In the genomic region with DNA sequence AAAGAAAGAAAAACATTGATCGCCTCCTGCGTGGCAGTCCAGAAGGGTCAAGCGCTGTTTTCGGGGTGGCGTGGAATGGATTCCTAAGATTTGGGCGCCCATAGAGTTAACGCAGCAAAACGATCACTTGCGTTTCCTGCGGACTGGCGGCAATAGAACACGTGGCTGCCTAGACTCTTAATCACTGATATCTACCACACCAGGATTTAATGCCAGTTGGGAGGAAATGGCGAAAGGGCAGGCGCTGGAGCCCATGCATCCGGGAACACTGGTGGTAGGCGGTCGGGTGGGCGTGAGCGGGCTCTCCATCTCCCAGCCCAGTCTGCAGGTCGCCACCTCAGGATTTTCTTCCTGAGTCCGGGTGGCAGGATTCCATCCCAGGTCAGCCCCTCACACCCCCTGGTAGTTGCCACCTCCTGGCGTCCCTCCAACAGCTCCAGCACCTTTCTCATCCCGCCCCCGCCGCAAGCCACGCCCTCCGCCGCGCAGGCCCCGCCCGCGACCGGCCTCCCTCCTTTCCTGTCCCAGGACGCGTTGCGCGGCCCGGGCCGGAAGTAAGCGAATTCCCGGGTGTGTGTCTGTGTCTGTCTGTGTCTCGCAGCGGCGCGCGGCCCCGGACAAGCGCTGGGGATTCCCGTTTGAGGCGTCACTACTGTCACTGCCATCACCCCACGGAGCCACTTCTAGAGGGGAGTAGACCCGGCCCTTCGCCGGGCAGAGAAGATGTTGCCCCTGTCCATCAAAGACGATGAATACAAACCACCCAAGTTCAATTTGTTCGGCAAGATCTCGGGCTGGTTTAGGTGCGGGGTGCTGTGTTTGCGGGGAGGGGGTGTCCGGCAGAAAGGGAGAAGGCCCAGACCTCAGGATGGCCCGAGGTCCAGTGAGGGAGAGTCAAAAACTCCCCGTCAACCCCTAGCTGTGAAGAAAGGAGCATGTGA, we compare ENCODE assay signal across 8 cellular contexts. TPM values are rescaled to one million over a fixed set of nuclear protein-coding genes. Genes with fewer than 3 reads are reported as not detected.
DNase-seq lines count a peak whose midpoint lies in the region; ATAC-seq and FAIRE-seq lines count a peak whose summit lies in the region.

A gene with protein sequence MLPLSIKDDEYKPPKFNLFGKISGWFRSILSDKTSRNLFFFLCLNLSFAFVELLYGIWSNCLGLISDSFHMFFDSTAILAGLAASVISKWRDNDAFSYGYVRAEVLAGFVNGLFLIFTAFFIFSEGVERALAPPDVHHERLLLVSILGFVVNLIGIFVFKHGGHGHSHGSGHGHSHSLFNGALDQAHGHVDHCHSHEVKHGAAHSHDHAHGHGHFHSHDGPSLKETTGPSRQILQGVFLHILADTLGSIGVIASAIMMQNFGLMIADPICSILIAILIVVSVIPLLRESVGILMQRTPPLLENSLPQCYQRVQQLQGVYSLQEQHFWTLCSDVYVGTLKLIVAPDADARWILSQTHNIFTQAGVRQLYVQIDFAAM (plus strand): TSS at position 551 of the 941 bp plus-strand sequence. CDS start 173 bp downstream, at position 724.

- WGBS in mesendoderm (ENCODE audit: extremely low coverage, insufficient coverage, low lambda C conversion rate), result no CpG with 5 or more reads among the region's 62 CpGs

- H3K56ac ChIP-seq in mesendoderm (ENCODE audit: low read length), result peak within 1 kb of the TSS; percentile 93

- peaks cover 24% of the 10 kb centered on the region for H3K79me2 ChIP-seq in mesendoderm (ENCODE audit: control insufficient read depth, insufficient read depth, low read length)

- peak within 1 kb of the TSS; percentile 99 for H3K27ac ChIP-seq in mesendoderm (ENCODE audit: low read depth, low read length)

- H3K4me1 ChIP-seq in NT2/D1 (ENCODE audit: insufficient read depth, insufficient read length) (no peaks in the 10 kb centered on the region), endocrine pancreas (ENCODE audit: control insufficient read depth, insufficient read depth, low read length) (peaks cover 12% of the 10 kb centered on the region), mesendoderm (ENCODE audit: control insufficient read depth, low read depth, low read length) (peaks cover 3% of the 10 kb centered on the region)

- H3K9ac ChIP-seq in NT2/D1 (ENCODE audit: insufficient read length, low read depth), result peak within 1 kb of the TSS; percentile 95
- peak within 1 kb of the TSS; percentile 91 for H3K9ac ChIP-seq in endocrine pancreas (ENCODE audit: control insufficient read depth, insufficient read depth, low read length)
- peak within 1 kb of the TSS; percentile 95 for H3K9ac ChIP-seq in mesendoderm (ENCODE audit: low read length)

- H3K18ac ChIP-seq in mesendoderm (ENCODE audit: low read length), result peak within 1 kb of the TSS; percentile 61

- H3K27me3 ChIP-seq in NT2/D1 (ENCODE audit: insufficient read depth, insufficient read length) (no peaks in the 10 kb centered on the region), endocrine pancreas (ENCODE audit: control insufficient read depth, insufficient read depth, low read length) (no peaks in the 10 kb centered on the region), mesendoderm (ENCODE audit: insufficient read depth, low read length, poor library complexity) (no peaks in the 10 kb centered on the region)

- H4K8ac ChIP-seq in mesendoderm (ENCODE audit: low read depth, low read length), result no peak within 1 kb of the TSS

- in situ Hi-C loops in Caki2 (cut with HindIII; ENCODE audit: low pct_unique_long_range_greater_than_20kb, low sequenced_read_pairs), result no loop called here

- H3K4me3 ChIP-seq in NT2/D1 (ENCODE audit: insufficient read length, low read depth), result peak within 1 kb of the TSS; percentile 95
- peak within 1 kb of the TSS; percentile 93 for H3K4me3 ChIP-seq in endocrine pancreas (ENCODE audit: control insufficient read depth, insufficient read depth, low read length)
- H3K4me3 ChIP-seq in mesendoderm (ENCODE audit: low read length), result peak within 1 kb of the TSS; percentile 99

- H2AK5ac ChIP-seq in mesendoderm (ENCODE audit: low read length), result no peak within 1 kb of the TSS

- no peak within 1 kb of the TSS for H3K23ac ChIP-seq in mesendoderm (ENCODE audit: low read length)

- H4K5ac ChIP-seq in mesendoderm (ENCODE audit: low read length), result no peak within 1 kb of the TSS

- H3K9me3 ChIP-seq in NT2/D1 (ENCODE audit: insufficient read depth, low read length), result peaks cover 21% of the 10 kb centered on the region
- no peaks in the 10 kb centered on the region for H3K9me3 ChIP-seq in endocrine pancreas (ENCODE audit: control insufficient read depth, low read length)

- H3K36me3 ChIP-seq in NT2/D1 (ENCODE audit: insufficient read depth, insufficient read length, low read length) (peaks cover 46% of the 10 kb centered on the region), endocrine pancreas (ENCODE audit: control insufficient read depth, insufficient read depth, low read length) (no peaks in the 10 kb centered on the region), mesendoderm (ENCODE audit: control insufficient read depth, insufficient read depth, low read length) (no peaks in the 10 kb centered on the region)

- H3K4me2 ChIP-seq in mesendoderm (ENCODE audit: low read length), result peak within 1 kb of the TSS; percentile 93

- peak within 1 kb of the TSS; percentile 98 for H3K4ac ChIP-seq in mesendoderm (ENCODE audit: low read depth, low read length)

- no peak within 1 kb of the TSS for H2BK120ac ChIP-seq in mesendoderm (ENCODE audit: low read depth, low read length)

- H2BK5ac ChIP-seq in mesendoderm (ENCODE audit: low read length), result peak within 1 kb of the TSS; percentile 45

- no peak within 1 kb of the TSS for H2BK15ac ChIP-seq in mesendoderm (replicated peaks; ENCODE audit: low read depth)

- H3K79me1 ChIP-seq in mesendoderm (ENCODE audit: low read length), result peaks cover 12% of the 10 kb centered on the region

- peak; percentile 73 for ATAC-seq in GM21381 (IDR thresholded peaks at IDR 0.05; ENCODE audit: unreplicated experiment)

- DNase-seq in Caki2 (ENCODE audit: low read depth), result peak; percentile 91
- DNase-seq in HTR-8/SVneo (ENCODE audit: insufficient read length, low spot score), result peak; percentile 55
- DNase-seq in NT2/D1 (ENCODE audit: low read depth, low spot score), result peak; percentile 85
- peak; percentile 81 for DNase-seq in activated CD8-positive, alpha-beta memory T cell treated with anti-CD3 and anti-CD28 coated beads, Interleukin-2, amount 50 U/mL, for 1 hour (ENCODE audit: extremely low read depth)
- DNase-seq in mesendoderm, result peak; percentile 97
- DNase-seq in stimulated activated CD8-positive, alpha-beta memory T cell treated with anti-CD3 and anti-CD28 coated beads, Interleukin-12 subunit alpha, Interleukin-12 subunit beta, amount 100 ng/mL, for 4 hours (ENCODE audit: low read depth), result peak; percentile 92

- FAIRE-seq in HTR-8/SVneo (lab: Jason Lieb, UNC), result no peak

RNA-seq across cellular contexts. Expression of the gene that starts here (rescaled TPM):
- total RNA-seq in Caki2 (2014; rRNA removed; shearing (Covaris generic); ENCODE audit: low replicate concordance), result 10.8 and 28.4 TPM in 2 replicates
- polyA plus RNA-seq in mesendoderm (2013, experiment 1 of 2), result 11.2 TPM
- polyA plus RNA-seq in mesendoderm (2013, experiment 2 of 2), result 10.5 TPM

Comparison
In these comparisons a context has a peak if more than half of its experiments do, and no peak if none do; other contexts are left out.
1. Peak in every context shown above with its lines: DNase-seq, ATAC-seq, H3K4me3 ChIP-seq and H3K27ac ChIP-seq.